ENCODE assay signal across 29 cellular contexts in the genomic region with DNA sequence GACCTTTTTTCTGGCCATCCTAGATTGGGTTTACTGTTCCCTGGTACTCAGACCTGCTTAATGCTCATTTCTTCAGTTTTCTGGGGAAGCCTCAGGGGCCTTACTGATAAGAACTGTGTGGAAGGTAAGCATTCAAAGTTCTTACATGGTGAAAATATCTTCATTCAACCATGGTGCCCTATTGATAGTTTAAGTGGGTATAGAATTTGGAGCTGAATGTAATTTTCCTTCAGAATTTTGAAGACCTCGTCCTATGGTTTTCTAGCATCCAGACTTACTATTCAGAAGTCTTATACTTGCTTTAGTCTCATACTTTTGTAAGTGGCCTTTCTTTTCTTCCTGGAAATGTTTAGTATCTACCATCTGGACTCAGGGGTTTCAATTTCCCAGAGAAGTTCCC.
"Had no signal": no experiment of that assay in that cellular context is flagged by ENCODE, and none has a peak within 500 bp of the region (broad histone marks: within the 10 kb centered on the region; RNA-seq: fewer than 3 reads in every experiment).

No MANE protein-coding gene starts in this region.

- H3K27me3 Mint-ChIP-seq: activated CD4-positive, alpha-beta memory T cell treated with anti-CD3 and anti-CD28 coated beads for 36 hours; activated CD4-positive, alpha-beta T cell treated with anti-CD3 and anti-CD28 coated beads for 36 hours; activated CD4-positive, alpha-beta T cell treated with anti-CD3 and anti-CD28 coated beads, Interleukin-2, amount 10 ng/mL, durations not matched to agents 24 days and 14 days; activated naive CD8-positive, alpha-beta T cell; activated T-cell treated with anti-CD3 and anti-CD28 coated beads, Interleukin-2, amount 50 U/mL, for 24 hours; activated T-helper 17 cell treated with anti-CD3 and anti-CD28 coated beads, Interleukin-2, amount 50 U/mL, for 72 hours had no signal

- ATAC-seq: activated CD4-positive, alpha-beta T cell treated with anti-CD3 and anti-CD28 coated beads for 36 hours; activated CD8-positive, alpha-beta memory T cell treated with anti-CD3 and anti-CD28 coated beads, Interleukin-2, amount 10 ng/mL, durations not matched to agents 7 days and 5 days; activated CD8-positive, alpha-beta T cell treated with anti-CD3 and anti-CD28 coated beads, Interleukin-2, amount 10 ng/mL, durations not matched to agents 7 days and 5 days; effector memory CD8-positive, alpha-beta T cell; esophagus mucosa had no signal

- H3K36me3 Mint-ChIP-seq: activated CD4-positive, alpha-beta memory T cell treated with anti-CD3 and anti-CD28 coated beads for 36 hours; activated CD8-positive, alpha-beta memory T cell treated with anti-CD3 and anti-CD28 coated beads, Interleukin-2, amount 10 ng/mL, durations not matched to agents 7 days and 5 days had no signal

- H3K4me3 Mint-ChIP-seq: activated CD4-positive, alpha-beta memory T cell treated with anti-CD3 and anti-CD28 coated beads for 36 hours; activated CD4-positive, alpha-beta T cell treated with anti-CD3 and anti-CD28 coated beads for 36 hours; activated CD4-positive, alpha-beta T cell treated with anti-CD3 and anti-CD28 coated beads, Interleukin-2, amount 10 ng/mL, durations not matched to agents 24 days and 14 days; activated CD8-positive, alpha-beta memory T cell treated with anti-CD3 and anti-CD28 coated beads, Interleukin-2, amount 10 ng/mL, durations not matched to agents 7 days and 5 days; activated CD8-positive, alpha-beta T cell treated with anti-CD3 and anti-CD28 coated beads, Interleukin-2, amount 10 ng/mL, durations not matched to agents 7 days and 5 days; activated naive CD8-positive, alpha-beta T cell; activated T-cell treated with anti-CD3 and anti-CD28 coated beads, Interleukin-2, amount 50 U/mL, for 24 hours; activated T-cell treated with anti-CD3 and anti-CD28 coated beads, Interleukin-2, amount 50 U/mL, for 72 hours; activated T-helper 17 cell treated with anti-CD3 and anti-CD28 coated beads, Interleukin-2, amount 50 U/mL, for 72 hours; effector memory CD8-positive, alpha-beta T cell had no signal

- H3K9me3 Mint-ChIP-seq: activated CD4-positive, alpha-beta memory T cell treated with anti-CD3 and anti-CD28 coated beads for 36 hours; activated T-cell treated with anti-CD3 and anti-CD28 coated beads, Interleukin-2, amount 50 U/mL, for 24 hours; effector memory CD8-positive, alpha-beta T cell had no signal

- FAIRE-seq: astrocyte, bronchial epithelial cell, colon, endometrium, frontal cortex had no signal

- DNase-seq: activated CD4-positive, alpha-beta memory T cell treated with anti-CD3 and anti-CD28 coated beads for 36 hours; activated CD4-positive, alpha-beta T cell treated with anti-CD3 and anti-CD28 coated beads, Interleukin-2, amount 10 ng/mL, durations not matched to agents 24 days and 14 days; activated CD4-positive, CD25-positive, alpha-beta regulatory T cell; activated CD4-positive, CD25-positive, alpha-beta regulatory T cell treated with anti-CD3 and anti-CD28 coated beads, Interleukin-2, amount 50 U/mL, for 72 hours; activated CD8-positive, alpha-beta memory T cell treated with anti-CD3 and anti-CD28 coated beads, Interleukin-2, amount 10 ng/mL, durations not matched to agents 7 days and 5 days; activated CD8-positive, alpha-beta T cell treated with anti-CD3 and anti-CD28 coated beads, Interleukin-2, amount 10 ng/mL, durations not matched to agents 7 days and 5 days; activated effector memory CD4-positive, alpha-beta T cell treated with Interleukin-2 at 50 U/mL for 16 hours; activated gamma-delta T cell treated with Interleukin-2 at 50 U/mL for 16 hours; activated naive CD4-positive, alpha-beta T cell treated with Interleukin-2 at 50 U/mL for 16 hours; activated T-cell treated with anti-CD3 and anti-CD28 coated beads, Interleukin-2, amount 50 U/mL, for 24 hours; activated T-cell treated with anti-CD3 and anti-CD28 coated beads, Interleukin-2, amount 50 U/mL, for 72 hours; amniotic stem cell; anterior cingulate cortex; brain microvascular endothelial cell; cortex of kidney; dermis blood vessel endothelial cell; effector CD4-positive, alpha-beta T cell; effector memory CD8-positive, alpha-beta T cell; foreskin fibroblast; T-helper 2 cell had no signal

- H3K27ac ChIP-seq: brain microvascular endothelial cell had no signal

- H3K27ac Mint-ChIP-seq: activated CD4-positive, alpha-beta memory T cell treated with anti-CD3 and anti-CD28 coated beads for 36 hours; activated CD4-positive, alpha-beta T cell treated with anti-CD3 and anti-CD28 coated beads for 36 hours; activated CD4-positive, alpha-beta T cell treated with anti-CD3 and anti-CD28 coated beads, Interleukin-2, amount 10 ng/mL, durations not matched to agents 24 days and 14 days; activated CD8-positive, alpha-beta memory T cell treated with anti-CD3 and anti-CD28 coated beads, Interleukin-2, amount 10 ng/mL, durations not matched to agents 7 days and 5 days; activated CD8-positive, alpha-beta T cell treated with anti-CD3 and anti-CD28 coated beads, Interleukin-2, amount 10 ng/mL, durations not matched to agents 7 days and 5 days; activated naive CD8-positive, alpha-beta T cell; activated T-cell treated with anti-CD3 and anti-CD28 coated beads, Interleukin-2, amount 50 U/mL, for 72 hours; activated T-helper 17 cell treated with anti-CD3 and anti-CD28 coated beads, Interleukin-2, amount 50 U/mL, for 72 hours; effector memory CD8-positive, alpha-beta T cell had no signal

- H3K36me3 ChIP-seq: brain microvascular endothelial cell had no signal
